Comparison of ENCODE assay signal across 15 cellular contexts in the genomic region with DNA sequence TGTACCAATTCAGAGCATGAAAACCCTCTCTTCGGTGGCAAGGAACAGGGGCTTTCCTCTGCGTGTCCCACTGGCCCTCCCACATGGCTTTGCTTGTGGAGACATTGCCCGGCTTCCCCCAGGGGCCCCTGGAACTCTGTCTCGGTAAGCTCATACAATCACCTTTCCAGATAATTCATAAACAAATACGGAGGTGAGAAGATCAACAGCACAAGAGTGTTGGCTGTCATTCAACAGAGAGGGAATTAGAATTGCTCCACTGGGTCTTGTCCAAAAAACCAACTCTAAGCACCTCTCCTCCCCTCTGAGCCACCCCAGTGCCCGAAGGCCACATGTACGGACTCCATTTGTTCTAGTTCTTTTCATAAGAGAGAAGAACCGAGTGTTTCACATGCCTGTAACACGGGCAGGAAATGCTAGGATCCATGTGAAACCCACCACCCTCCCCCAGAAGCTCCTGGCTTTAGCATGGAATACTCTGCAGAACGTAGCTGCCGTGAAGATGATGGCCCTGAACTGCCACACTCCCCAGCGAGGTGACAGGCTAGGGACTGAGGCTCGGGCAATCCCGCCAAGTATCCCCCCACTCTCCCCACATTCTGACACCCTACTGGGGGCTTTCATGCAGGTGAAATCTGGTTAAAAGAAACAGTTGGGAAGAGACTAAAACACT. TPM values are rescaled to one million over a fixed set of nuclear protein-coding genes. Genes with fewer than 3 reads are reported as not detected.
DNase-seq lines count a peak whose midpoint lies in the region; ATAC-seq and TF ChIP-seq lines count a peak whose summit lies in the region.
"Had no signal": no experiment of that assay in that cellular context is flagged by ENCODE, and none has a peak within 500 bp of the region (broad histone marks: within the 10 kb centered on the region; RNA-seq: fewer than 3 reads in every experiment).

No MANE protein-coding gene starts in this region.

- 79 to 81% methylated on average over 14 of the region's 14 CpGs for WGBS in heart right ventricle, 2 donors

- DNase-seq in right atrium auricular region (ENCODE audit: low spot score), result peak; percentile 40
- no peak for DNase-seq in heart right ventricle
- DNase-seq in activated CD8-positive, alpha-beta memory T cell treated with anti-CD3 and anti-CD28 coated beads, Interleukin-2, amount 10 ng/mL, durations not matched to agents 7 days and 5 days, result peak; percentile 35
- peak; percentile 32 for DNase-seq in type B pancreatic cell (ENCODE audit: extremely low spot score, unreplicated experiment)
- no peak for DNase-seq in germinal center (ENCODE audit: low spot score)
- DNase-seq in HAP-1 (ENCODE audit: low spot score in 2 of 2), result no peak
- no peak for DNase-seq in NCI-H526 treated with DMSO at 0.1 percent for 48 hours (lab: John Stamatoyannopoulos, UW)
- DNase-seq: C1 segment of cervical spinal cord; Calu3; CD4-positive, alpha-beta T cell; DMS 273 treated with DMSO at 0.1 percent for 48 hours; H7 had no signal

- ATAC-seq in heart right ventricle, result no peak
- no peak for ATAC-seq in activated CD8-positive, alpha-beta memory T cell treated with anti-CD3 and anti-CD28 coated beads, Interleukin-2, amount 10 ng/mL, durations not matched to agents 7 days and 5 days
- ATAC-seq: GM12878, GM23338 had no signal

- H3K4me3 ChIP-seq in right atrium auricular region (no peak overlapping the region), heart right ventricle (no peak overlapping the region), HAP-1 (no peak overlapping the region)
- H3K4me3 ChIP-seq: GM12878, GM23338 had no signal

- H3K9me3 ChIP-seq in right atrium auricular region, result no peaks in the 10 kb centered on the region
- no peaks in the 10 kb centered on the region for H3K9me3 ChIP-seq in heart right ventricle
- no peaks in the 10 kb centered on the region; the same call in 1 of the 2 replicates for H3K9me3 ChIP-seq in HAP-1

- H3K27me3 Mint-ChIP-seq in activated CD8-positive, alpha-beta memory T cell treated with anti-CD3 and anti-CD28 coated beads, Interleukin-2, amount 10 ng/mL, durations not matched to agents 7 days and 5 days, result peaks cover 24% of the 10 kb centered on the region
- H3K27me3 Mint-ChIP-seq in type B pancreatic cell, result peaks cover 8% of the 10 kb centered on the region

- no peaks in the 10 kb centered on the region for H3K27me3 ChIP-seq in right atrium auricular region
- H3K27me3 ChIP-seq in heart right ventricle, result no peaks in the 10 kb centered on the region
- no peaks in the 10 kb centered on the region for H3K27me3 ChIP-seq in HAP-1 (ENCODE audit: low read depth)

- H3K9me3 Mint-ChIP-seq in activated CD8-positive, alpha-beta memory T cell treated with anti-CD3 and anti-CD28 coated beads, Interleukin-2, amount 10 ng/mL, durations not matched to agents 7 days and 5 days (ENCODE audit: low read depth), result no peaks in the 10 kb centered on the region
- peaks cover 7% of the 10 kb centered on the region for H3K9me3 Mint-ChIP-seq in type B pancreatic cell
- H3K9me3 Mint-ChIP-seq: CD4-positive, alpha-beta T cell; GM23338 had no signal

- intact Hi-C loops in heart right ventricle (cut with DNase I), result no loop called here

- no peaks in the 10 kb centered on the region for H3K4me1 Mint-ChIP-seq in activated CD8-positive, alpha-beta memory T cell treated with anti-CD3 and anti-CD28 coated beads, Interleukin-2, amount 10 ng/mL, durations not matched to agents 7 days and 5 days
- peaks cover 5% of the 10 kb centered on the region for H3K4me1 Mint-ChIP-seq in type B pancreatic cell (ENCODE audit: unreplicated experiment)
- H3K4me1 Mint-ChIP-seq: B cell, GM23338 had no signal

- H3K36me3 Mint-ChIP-seq in activated CD8-positive, alpha-beta memory T cell treated with anti-CD3 and anti-CD28 coated beads, Interleukin-2, amount 10 ng/mL, durations not matched to agents 7 days and 5 days, result no peaks in the 10 kb centered on the region
- no peaks in the 10 kb centered on the region for H3K36me3 Mint-ChIP-seq in type B pancreatic cell

- no peak overlapping the region for H3K27ac Mint-ChIP-seq in activated CD8-positive, alpha-beta memory T cell treated with anti-CD3 and anti-CD28 coated beads, Interleukin-2, amount 10 ng/mL, durations not matched to agents 7 days and 5 days
- H3K27ac Mint-ChIP-seq in type B pancreatic cell, result no peak overlapping the region
- H3K27ac Mint-ChIP-seq: B cell; CD4-positive, alpha-beta T cell; GM23338 had no signal

- H3K36me3 ChIP-seq in right atrium auricular region, result no peaks in the 10 kb centered on the region
- no peaks in the 10 kb centered on the region for H3K36me3 ChIP-seq in heart right ventricle
- H3K36me3 ChIP-seq in HAP-1 (replicated peaks), result no peaks in the 10 kb centered on the region

- CTCF ChIA-PET in activated CD8-positive, alpha-beta memory T cell treated with anti-CD3 and anti-CD28 coated beads, Interleukin-2, amount 10 ng/mL, durations not matched to agents 7 days and 5 days (lab: Charles Lee), result interaction anchor here (1.2 kb wide), 1 partner anchor 10 kb away, joined by 6 read pairs; no protein-coding TSS in a partner anchor

- no peak overlapping the region for H3K4me3 Mint-ChIP-seq in activated CD8-positive, alpha-beta memory T cell treated with anti-CD3 and anti-CD28 coated beads, Interleukin-2, amount 10 ng/mL, durations not matched to agents 7 days and 5 days
- no peak overlapping the region for H3K4me3 Mint-ChIP-seq in type B pancreatic cell
- H3K4me3 Mint-ChIP-seq: B cell; CD4-positive, alpha-beta T cell; GM23338 had no signal

- H3K27ac ChIP-seq in right atrium auricular region (no peak overlapping the region), heart right ventricle (no peak overlapping the region)

- in situ Hi-C loops in HAP-1 (cut with MboI; ENCODE audit: low sequenced_read_pairs), result loop anchor here (25.0 kb wide), 2 partner anchors 877 to 1152 kb away; no protein-coding TSS in a partner anchor

- TF ChIP-seq CTCF in right atrium auricular region (IDR thresholded peaks at IDR 0.05) (no peak), heart right ventricle (IDR thresholded peaks at IDR 0.05) (no peak), type B pancreatic cell (conservative IDR thresholded peaks at IDR 0.05) (no peak)

- H3K4me1 ChIP-seq in right atrium auricular region (no peaks in the 10 kb centered on the region), heart right ventricle (no peaks in the 10 kb centered on the region), HAP-1 (peaks cover 11% of the 10 kb centered on the region)

RNA-seq across cellular contexts. Expression of a gene that starts 24.6 kb away (rescaled TPM):
- 10 to 100 TPM; 13.5 to 23.6 TPM for total RNA-seq in right atrium auricular region
- 1 to 10 TPM; 2.8 to 7.4 (median 4.3) TPM for total RNA-seq in heart right ventricle
- polyA plus RNA-seq in heart right ventricle, result 1 to 10 TPM; 3.0 to 3.6 TPM
- total RNA-seq in activated CD8-positive, alpha-beta memory T cell treated with anti-CD3 and anti-CD28 coated beads, Interleukin-2, amount 10 ng/mL, durations not matched to agents 7 days and 5 days, result under 1 TPM in 1 of 2 experiments, not detected in 1; 0.26 TPM
- 20.8 and 53.5 TPM in 2 replicates for total RNA-seq in type B pancreatic cell (ENCODE audit: low replicate concordance)
- total RNA-seq: CD4-positive, alpha-beta T cell had no signal

Comparison
In these comparisons a context has a peak if more than half of its experiments do, and no peak if none do; other contexts are left out.
1. DNase-seq: peak in right atrium auricular region (single experiment), activated CD8-positive, alpha-beta memory T cell treated with anti-CD3 and anti-CD28 coated beads, Interleukin-2, amount 10 ng/mL, durations not matched to agents 7 days and 5 days (single experiment) and type B pancreatic cell (single experiment); none in heart right ventricle (0 of 2), germinal center (single experiment), HAP-1 (0 of 2) and NCI-H526 treated with DMSO at 0.1 percent for 48 hours (single experiment).